ENCODE assay signal across 35 cellular contexts in genomic region chr10:25699631-25700030, GRCh38.
"Had no signal": no experiment of that assay in that cellular context is flagged by ENCODE, and none has a peak within 500 bp of the region (broad histone marks: within the 10 kb centered on the region; RNA-seq: fewer than 3 reads in every experiment).

No MANE protein-coding gene starts in this region.

- H3K9me3 Mint-ChIP-seq: activated B cell treated with CpG ODN at 0.5 μM for 24 hours; activated CD4-positive, alpha-beta memory T cell treated with anti-CD3 and anti-CD28 coated beads for 36 hours; activated CD4-positive, alpha-beta T cell treated with anti-CD3 and anti-CD28 coated beads, Interleukin-2, amount 10 ng/mL, durations not matched to agents 24 days and 14 days; activated CD8-positive, alpha-beta T cell treated with anti-CD3 and anti-CD28 coated beads for 36 hours; activated naive CD4-positive, alpha-beta T cell treated with anti-CD3 and anti-CD28 coated beads for 36 hours; activated naive CD4-positive, alpha-beta T cell treated with anti-CD3 and anti-CD28 coated beads, Interleukin-2, amount 50 U/mL, for 72 hours; activated naive CD8-positive, alpha-beta T cell treated with anti-CD3 and anti-CD28 coated beads for 36 hours; activated T-cell treated with anti-CD3 and anti-CD28 coated beads, Interleukin-2, amount 50 U/mL, for 4 hours; activated T-cell treated with anti-CD3 and anti-CD28 coated beads, Interleukin-2, amount 50 U/mL, for 72 hours; activated T-helper 1 cell treated with anti-CD3 and anti-CD28 coated beads, Interleukin-12 subunit alpha, Interleukin-12 subunit beta, Interleukin-2, Interleukin-4 antibody, amounts not matched to agents 30 ng/mL and 10 ng/mL and 1 ng/mL, durations not matched to agents 14 hours and 24 hours and 36 hours; activated T-helper 17 cell treated with anti-CD3 and anti-CD28 coated beads, Interleukin-2, amount 50 U/mL, for 72 hours; brain; T-helper 1 cell treated with Interleukin-12 subunit alpha and Interleukin-12 subunit beta and Interleukin-4 antibody, amounts not matched to agents 30 μg/mL and 1 μg/mL, for 36 hours; T-helper 2 cell treated with Interferon-gamma antibody and Interleukin-4, amounts not matched to agents 5 μg/mL and 100 μg/mL, for 36 hours had no signal

- H3K9me3 ChIP-seq: adrenal gland, ascending aorta had no signal

- H3K4me1 ChIP-seq: adrenal gland, ascending aorta had no signal

- H3K36me3 Mint-ChIP-seq: activated CD4-positive, alpha-beta memory T cell treated with anti-CD3 and anti-CD28 coated beads for 36 hours; activated naive CD4-positive, alpha-beta T cell treated with anti-CD3 and anti-CD28 coated beads, Interleukin-2, amount 50 U/mL, for 72 hours; activated naive CD8-positive, alpha-beta T cell treated with anti-CD3 and anti-CD28 coated beads for 36 hours; brain had no signal

- H3K4me3 ChIP-seq: adrenal gland, ascending aorta, cardiac muscle cell had no signal

- H3K36me3 ChIP-seq: adrenal gland, ascending aorta, cardiac muscle cell had no signal

- H3K4me1 Mint-ChIP-seq: activated CD4-positive, alpha-beta T cell treated with anti-CD3 and anti-CD28 coated beads, Interleukin-2, amount 10 ng/mL, durations not matched to agents 24 days and 14 days; activated naive CD8-positive, alpha-beta T cell treated with anti-CD3 and anti-CD28 coated beads for 36 hours; activated T-helper 17 cell treated with anti-CD3 and anti-CD28 coated beads, Interleukin-2, amount 50 U/mL, for 72 hours had no signal

- H3K4me3 Mint-ChIP-seq: activated B cell treated with CpG ODN at 0.5 μM for 24 hours; activated CD4-positive, alpha-beta memory T cell treated with anti-CD3 and anti-CD28 coated beads for 36 hours; activated CD4-positive, alpha-beta T cell treated with anti-CD3 and anti-CD28 coated beads, Interleukin-2, amount 10 ng/mL, durations not matched to agents 24 days and 14 days; activated CD8-positive, alpha-beta T cell treated with anti-CD3 and anti-CD28 coated beads for 36 hours; activated naive CD4-positive, alpha-beta T cell treated with anti-CD3 and anti-CD28 coated beads for 36 hours; activated naive CD8-positive, alpha-beta T cell treated with anti-CD3 and anti-CD28 coated beads for 36 hours; activated T-cell treated with anti-CD3 and anti-CD28 coated beads, Interleukin-2, amount 50 U/mL, for 4 hours; activated T-cell treated with anti-CD3 and anti-CD28 coated beads, Interleukin-2, amount 50 U/mL, for 72 hours; activated T-helper 1 cell treated with anti-CD3 and anti-CD28 coated beads, Interleukin-12 subunit alpha, Interleukin-12 subunit beta, Interleukin-2, Interleukin-4 antibody, amounts not matched to agents 30 ng/mL and 10 ng/mL and 1 ng/mL, durations not matched to agents 14 hours and 24 hours and 36 hours; activated T-helper 17 cell treated with anti-CD3 and anti-CD28 coated beads, Interleukin-2, amount 50 U/mL, for 72 hours; brain; central memory CD8-positive, alpha-beta T cell; T-helper 1 cell treated with Interleukin-12 subunit alpha and Interleukin-12 subunit beta and Interleukin-4 antibody, amounts not matched to agents 30 μg/mL and 1 μg/mL, for 36 hours; T-helper 2 cell treated with Interferon-gamma antibody and Interleukin-4, amounts not matched to agents 5 μg/mL and 100 μg/mL, for 36 hours had no signal

- DNase-seq: activated B cell treated with CpG ODN at 0.5 μM for 24 hours; activated CD4-positive, alpha-beta memory T cell treated with anti-CD3 and anti-CD28 coated beads for 36 hours; activated CD4-positive, alpha-beta T cell treated with anti-CD3 and anti-CD28 coated beads for 4 hours; activated CD4-positive, alpha-beta T cell treated with anti-CD3 and anti-CD28 coated beads, Interleukin-2, amount 10 ng/mL, durations not matched to agents 24 days and 14 days; activated CD4-positive, alpha-beta T cell treated with anti-CD3 and anti-CD28 coated beads, Interleukin-2, amount 50 U/mL, for 1 hour; activated CD4-positive, alpha-beta T cell treated with anti-CD3 and anti-CD28 coated beads, Interleukin-2, amount 50 U/mL, for 4 hours; activated CD4-positive, CD25-positive, alpha-beta regulatory T cell treated with anti-CD3 and anti-CD28 coated beads, Interleukin-2, amount 50 U/mL, for 72 hours; activated CD8-positive, alpha-beta memory T cell treated with anti-CD3 and anti-CD28 coated beads, Interleukin-2, amount 50 U/mL, for 4 hours; activated CD8-positive, alpha-beta T cell treated with anti-CD3 and anti-CD28 coated beads for 36 hours; activated effector memory CD4-positive, alpha-beta T cell treated with anti-CD3 and anti-CD28 coated beads, Interleukin-2, amount 50 U/mL, for 16 hours; activated gamma-delta T cell treated with Interleukin-2 at 50 U/mL for 16 hours; activated naive CD4-positive, alpha-beta T cell; activated naive CD4-positive, alpha-beta T cell treated with anti-CD3 and anti-CD28 coated beads for 36 hours; activated naive CD4-positive, alpha-beta T cell treated with anti-CD3 and anti-CD28 coated beads, Interleukin-2, amount 50 U/mL, for 16 hours; activated naive CD8-positive, alpha-beta T cell treated with anti-CD3 and anti-CD28 coated beads for 36 hours; activated T-cell treated with anti-CD3 and anti-CD28 coated beads for 4 hours; activated T-cell treated with anti-CD3 and anti-CD28 coated beads, Interleukin-2, amount 50 U/mL, for 1 hour; activated T-cell treated with anti-CD3 and anti-CD28 coated beads, Interleukin-2, amount 50 U/mL, for 4 hours; activated T-cell treated with anti-CD3 and anti-CD28 coated beads, Interleukin-2, amount 50 U/mL, for 72 hours; adrenal gland; amniotic stem cell; caudate nucleus; cerebellar nuclear complex; T-helper 1 cell; T-helper 2 cell; T-helper 9 cell had no signal

- H3K27ac ChIP-seq: adrenal gland, ascending aorta, cardiac muscle cell had no signal

- H3K27me3 ChIP-seq: adrenal gland, ascending aorta, cardiac muscle cell had no signal

- ATAC-seq: activated CD8-positive, alpha-beta T cell treated with anti-CD3 and anti-CD28 coated beads for 36 hours; activated naive CD4-positive, alpha-beta T cell treated with anti-CD3 and anti-CD28 coated beads, Interleukin-2, amount 50 U/mL, for 72 hours; activated T-cell treated with anti-CD3 and anti-CD28 coated beads, Interleukin-2, amount 50 U/mL, for 4 hours; activated T-cell treated with anti-CD3 and anti-CD28 coated beads, Interleukin-2, amount 50 U/mL, for 72 hours; activated T-helper 17 cell treated with anti-CD3 and anti-CD28 coated beads, Interleukin-2, amount 50 U/mL, for 72 hours had no signal

- H3K27ac Mint-ChIP-seq: activated B cell treated with CpG ODN at 0.5 μM for 24 hours; activated CD4-positive, alpha-beta memory T cell treated with anti-CD3 and anti-CD28 coated beads for 36 hours; activated CD4-positive, alpha-beta T cell treated with anti-CD3 and anti-CD28 coated beads, Interleukin-2, amount 10 ng/mL, durations not matched to agents 24 days and 14 days; activated CD8-positive, alpha-beta T cell treated with anti-CD3 and anti-CD28 coated beads for 36 hours; activated naive CD4-positive, alpha-beta T cell treated with anti-CD3 and anti-CD28 coated beads for 36 hours; activated naive CD4-positive, alpha-beta T cell treated with anti-CD3 and anti-CD28 coated beads, Interleukin-2, amount 50 U/mL, for 72 hours; activated naive CD8-positive, alpha-beta T cell treated with anti-CD3 and anti-CD28 coated beads for 36 hours; activated T-cell treated with anti-CD3 and anti-CD28 coated beads, Interleukin-2, amount 50 U/mL, for 72 hours; activated T-helper 1 cell treated with anti-CD3 and anti-CD28 coated beads, Interleukin-12 subunit alpha, Interleukin-12 subunit beta, Interleukin-2, Interleukin-4 antibody, amounts not matched to agents 30 ng/mL and 10 ng/mL and 1 ng/mL, durations not matched to agents 14 hours and 24 hours and 36 hours; activated T-helper 17 cell treated with anti-CD3 and anti-CD28 coated beads, Interleukin-2, amount 50 U/mL, for 72 hours; brain; T-helper 1 cell treated with Interleukin-12 subunit alpha and Interleukin-12 subunit beta and Interleukin-4 antibody, amounts not matched to agents 30 μg/mL and 1 μg/mL, for 36 hours; T-helper 2 cell treated with Interferon-gamma antibody and Interleukin-4, amounts not matched to agents 5 μg/mL and 100 μg/mL, for 36 hours had no signal
